15 cellular contexts compared by ENCODE assay signal in genomic region chr10:103727546-103727963, GRCh38.
DNase-seq lines count a peak whose midpoint lies in the region; ATAC-seq and TF ChIP-seq lines count a peak whose summit lies in the region.
"Had no signal": no experiment of that assay in that cellular context is flagged by ENCODE, and none has a peak within 500 bp of the region (broad histone marks: within the 10 kb centered on the region; RNA-seq: fewer than 3 reads in every experiment).

No MANE protein-coding gene starts in this region.

- H3K9me3 ChIP-seq in left ventricle myocardium inferior (replicated peaks) (no peaks in the 10 kb centered on the region), osteoblast (ENCODE audit: low read depth, low read length) (no peaks in the 10 kb centered on the region)
- H3K9me3 ChIP-seq: prostate gland, thoracic aorta had no signal

- H2AFZ ChIP-seq in osteoblast (ENCODE audit: low read length) = no peak overlapping the region

- H3K27ac Mint-ChIP-seq in brain = peak overlapping the region in 4 of 5 experiments; percentile 4 to 86 (median 74)

- H3K36me3 Mint-ChIP-seq in brain = peaks cover 9% of the 10 kb centered on the region

- no peaks in the 10 kb centered on the region for H3K27me3 ChIP-seq in left ventricle myocardium inferior (ENCODE audit: low read depth)
- H3K27me3 ChIP-seq in osteoblast (ENCODE audit: insufficient read depth, low read length) = no peaks in the 10 kb centered on the region

- H3K9me3 Mint-ChIP-seq in brain = peaks cover 0 to 4% (median 0%) of the 10 kb centered on the region in 5 experiments
- H3K9me3 Mint-ChIP-seq: effector memory CD8-positive, alpha-beta T cell had no signal

- H3K4me1 ChIP-seq in left ventricle myocardium inferior = peaks cover 24% of the 10 kb centered on the region
- no peaks in the 10 kb centered on the region for H3K4me1 ChIP-seq in osteoblast (ENCODE audit: insufficient read depth, low read length)
- H3K4me1 ChIP-seq: prostate gland had no signal

- ATAC-seq in GM21529 (IDR thresholded peaks at IDR 0.05; ENCODE audit: unreplicated experiment) (no peak), GM21528 (IDR thresholded peaks at IDR 0.05; ENCODE audit: low FRiP score, unreplicated experiment) (no peak)
- ATAC-seq: effector memory CD8-positive, alpha-beta T cell had no signal

- H3K36me3 ChIP-seq in left ventricle myocardium inferior (peaks cover 16% of the 10 kb centered on the region), osteoblast (ENCODE audit: insufficient read depth, low read length) (no peaks in the 10 kb centered on the region)
- H3K36me3 ChIP-seq: prostate gland had no signal

- peaks cover 8% of the 10 kb centered on the region for H3K27me3 Mint-ChIP-seq in brain
- H3K27me3 Mint-ChIP-seq: effector memory CD8-positive, alpha-beta T cell had no signal

- H3K4me3 ChIP-seq in left ventricle myocardium inferior (no peak overlapping the region), osteoblast (ENCODE audit: insufficient read depth, low read length) (no peak overlapping the region)
- H3K4me3 ChIP-seq: prostate gland, thoracic aorta had no signal

- peaks cover 2% of the 10 kb centered on the region for H4K20me1 ChIP-seq in osteoblast (ENCODE audit: insufficient read depth, low read length)

- H3K4me3 Mint-ChIP-seq in brain = peak overlapping the region in 1 of 5 experiments; percentile 38
- H3K4me3 Mint-ChIP-seq: effector memory CD8-positive, alpha-beta T cell had no signal

- DNase-seq in C1 segment of cervical spinal cord (lab: John Stamatoyannopoulos, UW) (peak in 12 of 14 donors; percentile 21 to 93 (median 61)), left ventricle myocardium inferior (peak; percentile 57), osteoblast (ENCODE audit: insufficient read length, low spot score, missing footprints) (peak; percentile 39), HK-2 (ENCODE audit: unreplicated experiment) (no peak), NCI-H510A treated with DMSO at 0.1 percent for 48 hours (lab: John Stamatoyannopoulos, UW) (no peak)
- DNase-seq: activated effector memory CD4-positive, alpha-beta T cell treated with anti-CD3 and anti-CD28 coated beads, Interleukin-2, amount 50 U/mL, for 16 hours; effector memory CD8-positive, alpha-beta T cell; NCI-H187 treated with DMSO at 0.1 percent for 48 hours; NCI-H69; T-helper 2 cell had no signal

- no peak overlapping the region for H3K4me2 ChIP-seq in osteoblast (ENCODE audit: insufficient read depth, low read length)

- TF ChIP-seq CTCF in brain (conservative IDR thresholded peaks at IDR 0.05) (no peak), left ventricle myocardium inferior (IDR thresholded peaks at IDR 0.05; ENCODE audit: borderline replicate concordance) (no peak), osteoblast (IDR thresholded peaks at IDR 0.05; ENCODE audit: extremely low read depth, low read depth, low read length) (no peak)

- H3K27ac ChIP-seq in left ventricle myocardium inferior (replicated peaks) = peak overlapping the region; percentile 28
- H3K27ac ChIP-seq in osteoblast (ENCODE audit: low read depth, low read length) = no peak overlapping the region
- H3K27ac ChIP-seq: prostate gland, thoracic aorta had no signal

- intact Hi-C loops in left ventricle myocardium inferior (cut with micrococcal nuclease) = no loop called here

- no peaks in the 10 kb centered on the region for H3K79me2 ChIP-seq in osteoblast (ENCODE audit: insufficient read depth, low read length)

- peaks cover 29% of the 10 kb centered on the region for H3K4me1 Mint-ChIP-seq in brain

Comparison
In these comparisons a context has a peak if more than half of its experiments do, and no peak if none do; other contexts are left out.
1. DNase-seq: peak in C1 segment of cervical spinal cord (12 of 14), left ventricle myocardium inferior (single experiment) and osteoblast (single experiment); none in HK-2 (single experiment) and NCI-H510A treated with DMSO at 0.1 percent for 48 hours (single experiment).